21 cellular contexts compared by ENCODE assay signal in genomic region chr7:1977876-1978441, GRCh38.
"Had no signal": no experiment of that assay in that cellular context is flagged by ENCODE, and none has a peak within 500 bp of the region (broad histone marks: within the 10 kb centered on the region; RNA-seq: fewer than 3 reads in every experiment).

No MANE protein-coding gene starts in this region.

- H3K27me3 ChIP-seq: esophagus muscularis mucosa, neutrophil, ovary, sigmoid colon, upper lobe of left lung had no signal

- H3K27ac Mint-ChIP-seq: activated CD4-positive, alpha-beta memory T cell treated with anti-CD3 and anti-CD28 coated beads, Interleukin-2, amount 10 ng/mL, durations not matched to agents 7 days and 5 days; activated T-helper 1 cell treated with anti-CD3 and anti-CD28 coated beads, Interleukin-12 subunit alpha, Interleukin-12 subunit beta, Interleukin-2, Interleukin-4 antibody, amounts not matched to agents 30 ng/mL and 10 ng/mL and 1 ng/mL, durations not matched to agents 14 hours and 24 hours and 36 hours; mesothelial cell of epicardium; natural killer cell; T-helper 17 cell had no signal

- H3K9me3 Mint-ChIP-seq: activated CD4-positive, alpha-beta memory T cell treated with anti-CD3 and anti-CD28 coated beads, Interleukin-2, amount 10 ng/mL, durations not matched to agents 7 days and 5 days; activated naive CD4-positive, alpha-beta T cell treated with anti-CD3 and anti-CD28 coated beads, Interleukin-2, amount 50 U/mL, for 72 hours; activated T-helper 1 cell treated with anti-CD3 and anti-CD28 coated beads, Interleukin-12 subunit alpha, Interleukin-12 subunit beta, Interleukin-2, Interleukin-4 antibody, amounts not matched to agents 30 ng/mL and 10 ng/mL and 1 ng/mL, durations not matched to agents 14 hours and 24 hours and 36 hours; mesothelial cell of epicardium; natural killer cell had no signal

- H3K4me1 ChIP-seq: esophagus muscularis mucosa, sigmoid colon, upper lobe of left lung had no signal

- H3K27me3 Mint-ChIP-seq: activated CD4-positive, alpha-beta memory T cell treated with anti-CD3 and anti-CD28 coated beads, Interleukin-2, amount 10 ng/mL, durations not matched to agents 7 days and 5 days; T-helper 17 cell had no signal

- H3K4me3 Mint-ChIP-seq: activated CD4-positive, alpha-beta memory T cell treated with anti-CD3 and anti-CD28 coated beads, Interleukin-2, amount 10 ng/mL, durations not matched to agents 7 days and 5 days; activated T-helper 1 cell treated with anti-CD3 and anti-CD28 coated beads, Interleukin-12 subunit alpha, Interleukin-12 subunit beta, Interleukin-2, Interleukin-4 antibody, amounts not matched to agents 30 ng/mL and 10 ng/mL and 1 ng/mL, durations not matched to agents 14 hours and 24 hours and 36 hours; mesothelial cell of epicardium; natural killer cell; T-helper 17 cell had no signal

- H3K9me3 ChIP-seq: esophagus muscularis mucosa, neutrophil, ovary, sigmoid colon, upper lobe of left lung had no signal

- H3K36me3 ChIP-seq: ovary had no signal

- DNase-seq: activated CD4-positive, alpha-beta memory T cell treated with anti-CD3 and anti-CD28 coated beads, Interleukin-2, amount 10 ng/mL, durations not matched to agents 7 days and 5 days; activated CD4-positive, alpha-beta T cell treated with anti-CD3 and anti-CD28 coated beads for 48 hours; activated CD4-positive, CD25-positive, alpha-beta regulatory T cell; activated T-cell treated with anti-CD3 and anti-CD28 coated beads for 4 hours; hypothalamus; left colon; mammary epithelial cell; natural killer cell; ovary; sigmoid colon; stimulated activated CD4-positive, alpha-beta T cell treated with anti-CD3 and anti-CD28 coated beads, Interleukin-4, amount 100 ng/mL, for 1 hour; stimulated activated naive CD4-positive, alpha-beta T cell treated with Interleukin-2 at 50 U/mL for 16 hours; SW 1271; T-helper 17 cell had no signal

- ATAC-seq: activated naive CD4-positive, alpha-beta T cell treated with anti-CD3 and anti-CD28 coated beads, Interleukin-2, amount 50 U/mL, for 72 hours; left colon; natural killer cell; T-helper 17 cell had no signal

- H3K4me3 ChIP-seq: coronary artery, esophagus muscularis mucosa, ovary, sigmoid colon, upper lobe of left lung had no signal

- H3K4me1 Mint-ChIP-seq: activated CD4-positive, alpha-beta memory T cell treated with anti-CD3 and anti-CD28 coated beads, Interleukin-2, amount 10 ng/mL, durations not matched to agents 7 days and 5 days had no signal

- H3K27ac ChIP-seq: coronary artery, esophagus muscularis mucosa, neutrophil, ovary, sigmoid colon, upper lobe of left lung had no signal
